Comparison of ENCODE assay signal across 8 cellular contexts in genomic region chr22:46737976-46738641, GRCh38.
DNase-seq lines count a peak whose midpoint lies in the region; ATAC-seq and TF ChIP-seq lines count a peak whose summit lies in the region.

A gene with protein sequence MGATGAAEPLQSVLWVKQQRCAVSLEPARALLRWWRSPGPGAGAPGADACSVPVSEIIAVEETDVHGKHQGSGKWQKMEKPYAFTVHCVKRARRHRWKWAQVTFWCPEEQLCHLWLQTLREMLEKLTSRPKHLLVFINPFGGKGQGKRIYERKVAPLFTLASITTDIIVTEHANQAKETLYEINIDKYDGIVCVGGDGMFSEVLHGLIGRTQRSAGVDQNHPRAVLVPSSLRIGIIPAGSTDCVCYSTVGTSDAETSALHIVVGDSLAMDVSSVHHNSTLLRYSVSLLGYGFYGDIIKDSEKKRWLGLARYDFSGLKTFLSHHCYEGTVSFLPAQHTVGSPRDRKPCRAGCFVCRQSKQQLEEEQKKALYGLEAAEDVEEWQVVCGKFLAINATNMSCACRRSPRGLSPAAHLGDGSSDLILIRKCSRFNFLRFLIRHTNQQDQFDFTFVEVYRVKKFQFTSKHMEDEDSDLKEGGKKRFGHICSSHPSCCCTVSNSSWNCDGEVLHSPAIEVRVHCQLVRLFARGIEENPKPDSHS (minus strand): TSS chr22:46738252. CDS start chr22:46738148, 104 bp downstream.

- ATAC-seq in GM19455 (IDR thresholded peaks at IDR 0.05; ENCODE audit: unreplicated experiment) (peak; percentile 50), GM19351 (IDR thresholded peaks at IDR 0.05; ENCODE audit: unreplicated experiment) (no peak)

- H3K4me2 ChIP-seq in BLaER1 treated with 17β-estradiol and CSF1 and Interleukin-3, amounts not matched to agents 10 nM and 100 nM, result peak within 1 kb of the TSS; percentile 91 to 100 (median 99)

- no peak for TF ChIP-seq POLR2A in NB4 (IDR thresholded peaks at IDR 0.05; ENCODE audit: extremely low read depth, insufficient read length)

- H3K4me1 ChIP-seq in BLaER1 treated with 17β-estradiol and CSF1 and Interleukin-3, amounts not matched to agents 10 nM and 100 nM, result peaks cover 66 to 72% (median 70%) of the 10 kb centered on the region in 10 experiments

- DNase-seq in NB4 (ENCODE audit: low read depth) (peak; percentile 73), cerebellar cortex (ENCODE audit: low spot score) (peak; percentile 62), iris pigment epithelial cell (ENCODE audit: low read depth) (peak; percentile 47)
- DNase-seq in activated CD4-positive, CD25-positive, alpha-beta regulatory T cell treated with anti-CD3 and anti-CD28 coated beads, Interleukin-2, amount 50 U/mL, for 16 hours (ENCODE audit: low read depth, low spot score), result peak; percentile 36

- H3K36me3 ChIP-seq in BLaER1 treated with 17β-estradiol and CSF1 and Interleukin-3, amounts not matched to agents 10 nM and 100 nM, result peaks cover 0 to 5% (median 0%) of the 10 kb centered on the region in 11 experiments; a peak in 3 of 22 replicates

- H3K9ac ChIP-seq in BLaER1 treated with 17β-estradiol and CSF1 and Interleukin-3, amounts not matched to agents 10 nM and 100 nM, result peak within 1 kb of the TSS; percentile 85 to 95 (median 93)

- H3K27ac ChIP-seq in BLaER1 treated with 17β-estradiol and CSF1 and Interleukin-3, amounts not matched to agents 10 nM and 100 nM, result peak within 1 kb of the TSS; percentile 64 to 94 (median 89)
- H3K27ac ChIP-seq in skin epidermis, result peak within 1 kb of the TSS; percentile 56 to 97 (median 93)

- peaks cover 30 to 45% (median 42%) of the 10 kb centered on the region in 11 experiments; a peak in 21 of 22 replicates for H4K20me1 ChIP-seq in BLaER1 treated with 17β-estradiol and CSF1 and Interleukin-3, amounts not matched to agents 10 nM and 100 nM

- H3K4me3 ChIP-seq in BLaER1 treated with 17β-estradiol and CSF1 and Interleukin-3, amounts not matched to agents 10 nM and 100 nM, result peak within 1 kb of the TSS; percentile 71 to 92 (median 83)
- H3K4me3 ChIP-seq in NB4 (ENCODE audit: low read depth, low read length) (peak within 1 kb of the TSS; percentile 64), skin epidermis (peak within 1 kb of the TSS; percentile 56 to 92 (median 74))

- TF ChIP-seq CTCF in NB4 (IDR thresholded peaks at IDR 0.05; ENCODE audit: low read depth, low read length), result no peak

- peaks cover 0 to 5% (median 3%) of the 10 kb centered on the region in 11 experiments; a peak in 8 of 22 replicates for H3K9me3 ChIP-seq in BLaER1 treated with 17β-estradiol and CSF1 and Interleukin-3, amounts not matched to agents 10 nM and 100 nM (replicated peaks in 1 of 11)

- H3K27me3 ChIP-seq in BLaER1 treated with 17β-estradiol and CSF1 and Interleukin-3, amounts not matched to agents 10 nM and 100 nM, result no peaks in the 10 kb centered on the region
